14 cellular contexts compared by ENCODE assay signal in genomic region chr18:63257453-63257852, GRCh38.
DNase-seq lines count a peak whose midpoint lies in the region; ATAC-seq and TF ChIP-seq lines count a peak whose summit lies in the region.
"Had no signal": no experiment of that assay in that cellular context is flagged by ENCODE, and none has a peak within 500 bp of the region (broad histone marks: within the 10 kb centered on the region; RNA-seq: fewer than 3 reads in every experiment).

No MANE protein-coding gene starts in this region.

- no peaks in the 10 kb centered on the region for H3K27me3 Mint-ChIP-seq in activated CD4-positive, alpha-beta T cell treated with anti-CD3 and anti-CD28 coated beads, Interleukin-2, amount 10 ng/mL, durations not matched to agents 24 days and 14 days
- no peaks in the 10 kb centered on the region for H3K27me3 Mint-ChIP-seq in activated T-helper 2 cell treated with anti-CD3 and anti-CD28 coated beads, Interferon-gamma antibody, Interleukin-2, Interleukin-4, amounts not matched to agents 10 μg/mL and 5 μg/mL and 100 μg/mL, durations not matched to agents 14 hours and 24 hours and 36 hours (ENCODE audit: low read depth)
- H3K27me3 Mint-ChIP-seq: type B pancreatic cell had no signal

- H3K4me1 Mint-ChIP-seq in activated CD4-positive, alpha-beta T cell treated with anti-CD3 and anti-CD28 coated beads, Interleukin-2, amount 10 ng/mL, durations not matched to agents 24 days and 14 days = peaks cover 75% of the 10 kb centered on the region
- H3K4me1 Mint-ChIP-seq in activated T-helper 2 cell treated with anti-CD3 and anti-CD28 coated beads, Interferon-gamma antibody, Interleukin-2, Interleukin-4, amounts not matched to agents 10 μg/mL and 5 μg/mL and 100 μg/mL, durations not matched to agents 14 hours and 24 hours and 36 hours (ENCODE audit: low read depth) = peaks cover 67% of the 10 kb centered on the region

- H3K4me3 Mint-ChIP-seq in activated CD4-positive, alpha-beta T cell treated with anti-CD3 and anti-CD28 coated beads, Interleukin-2, amount 10 ng/mL, durations not matched to agents 24 days and 14 days = peak overlapping the region; percentile 32
- no peak overlapping the region for H3K4me3 Mint-ChIP-seq in activated T-helper 2 cell treated with anti-CD3 and anti-CD28 coated beads, Interferon-gamma antibody, Interleukin-2, Interleukin-4, amounts not matched to agents 10 μg/mL and 5 μg/mL and 100 μg/mL, durations not matched to agents 14 hours and 24 hours and 36 hours (ENCODE audit: low read depth)
- H3K4me3 Mint-ChIP-seq: type B pancreatic cell had no signal

- H3K36me3 Mint-ChIP-seq in activated CD4-positive, alpha-beta T cell treated with anti-CD3 and anti-CD28 coated beads, Interleukin-2, amount 10 ng/mL, durations not matched to agents 24 days and 14 days (ENCODE audit: low read depth) = peaks cover 76% of the 10 kb centered on the region
- peaks cover 88% of the 10 kb centered on the region for H3K36me3 Mint-ChIP-seq in activated T-helper 2 cell treated with anti-CD3 and anti-CD28 coated beads, Interferon-gamma antibody, Interleukin-2, Interleukin-4, amounts not matched to agents 10 μg/mL and 5 μg/mL and 100 μg/mL, durations not matched to agents 14 hours and 24 hours and 36 hours (ENCODE audit: low read depth)

- no peak for DNase-seq in activated CD4-positive, alpha-beta T cell treated with anti-CD3 and anti-CD28 coated beads, Interleukin-2, amount 10 ng/mL, durations not matched to agents 24 days and 14 days
- no peak for DNase-seq in activated CD4-positive, alpha-beta T cell treated with anti-CD3 and anti-CD28 coated beads for 48 hours
- DNase-seq in activated T-helper 2 cell treated with anti-CD3 and anti-CD28 coated beads, Interferon-gamma antibody, Interleukin-2, Interleukin-4, amounts not matched to agents 10 μg/mL and 5 μg/mL and 100 μg/mL, durations not matched to agents 14 hours and 24 hours and 36 hours (ENCODE audit: low spot score) = no peak
- DNase-seq in pons (ENCODE audit: low spot score) (peak; percentile 37), omental fat pad (ENCODE audit: low spot score) (no peak), iPS-NIHi7 (ENCODE audit: extremely low spot score) (no peak)
- DNase-seq: activated CD8-positive, alpha-beta memory T cell treated with anti-CD3 and anti-CD28 coated beads, Interleukin-2, amount 50 U/mL, for 48 hours; Karpas-422; NCI-H187 treated with DMSO at 0.1 percent for 48 hours; pancreas; SIG-M5 had no signal

- intact Hi-C loops in activated CD4-positive, alpha-beta T cell treated with anti-CD3 and anti-CD28 coated beads, Interleukin-2, amount 10 ng/mL, durations not matched to agents 24 days and 14 days (cut with micrococcal nuclease) = loop anchor here (5.0 kb wide), 1 partner anchor 35 kb away; no protein-coding TSS in a partner anchor
- intact Hi-C loops in activated T-helper 2 cell treated with anti-CD3 and anti-CD28 coated beads, Interferon-gamma antibody, Interleukin-2, Interleukin-4, amounts not matched to agents 10 μg/mL and 5 μg/mL and 100 μg/mL, durations not matched to agents 14 hours and 24 hours and 36 hours (cut with micrococcal nuclease) = loop anchor here (1.0 kb wide), 1 partner anchor 11 kb away; no protein-coding TSS in a partner anchor

- no peak for TF ChIP-seq CTCF in omental fat pad (IDR thresholded peaks at IDR 0.05)

- H3K9me3 Mint-ChIP-seq in activated CD4-positive, alpha-beta T cell treated with anti-CD3 and anti-CD28 coated beads, Interleukin-2, amount 10 ng/mL, durations not matched to agents 24 days and 14 days = peaks cover 5% of the 10 kb centered on the region
- H3K9me3 Mint-ChIP-seq in activated T-helper 2 cell treated with anti-CD3 and anti-CD28 coated beads, Interferon-gamma antibody, Interleukin-2, Interleukin-4, amounts not matched to agents 10 μg/mL and 5 μg/mL and 100 μg/mL, durations not matched to agents 14 hours and 24 hours and 36 hours = no peaks in the 10 kb centered on the region

- peak; percentile 54 for ATAC-seq in HG02885 (IDR thresholded peaks at IDR 0.05; ENCODE audit: poor library complexity, unreplicated experiment)
- ATAC-seq in omental fat pad (ENCODE audit: low FRiP score) = no peak
- ATAC-seq in GM19351 (IDR thresholded peaks at IDR 0.05; ENCODE audit: unreplicated experiment) = no peak
- ATAC-seq: pancreas had no signal

- H3K27ac Mint-ChIP-seq in activated CD4-positive, alpha-beta T cell treated with anti-CD3 and anti-CD28 coated beads, Interleukin-2, amount 10 ng/mL, durations not matched to agents 24 days and 14 days = peak overlapping the region; percentile 78
- H3K27ac Mint-ChIP-seq in activated T-helper 2 cell treated with anti-CD3 and anti-CD28 coated beads, Interferon-gamma antibody, Interleukin-2, Interleukin-4, amounts not matched to agents 10 μg/mL and 5 μg/mL and 100 μg/mL, durations not matched to agents 14 hours and 24 hours and 36 hours = peak overlapping the region; percentile 73
- H3K27ac Mint-ChIP-seq: type B pancreatic cell had no signal
